In genomic region chr9:37342895-37343294, GRCh38 we compare ENCODE assay signal across 20 cellular contexts.
"Had no signal": no experiment of that assay in that cellular context is flagged by ENCODE, and none has a peak within 500 bp of the region (broad histone marks: within the 10 kb centered on the region; RNA-seq: fewer than 3 reads in every experiment).

No MANE protein-coding gene starts in this region.

- ATAC-seq: activated CD4-positive, alpha-beta T cell treated with anti-CD3 and anti-CD28 coated beads for 36 hours; activated CD8-positive, alpha-beta memory T cell treated with anti-CD3 and anti-CD28 coated beads, Interleukin-2, amount 10 ng/mL, durations not matched to agents 7 days and 5 days; effector memory CD8-positive, alpha-beta T cell; foreskin keratinocyte; left lung; natural killer cell treated with Interleukin-12 subunit alpha and Interleukin-12 subunit beta and Interleukin-15 and Interleukin-18, amount 100 ng/mL, for 72 hours; stimulated activated effector memory CD8-positive, alpha-beta T cell treated with anti-CD3 and anti-CD28 coated beads, Interleukin-12 subunit alpha, Interleukin-12 subunit beta, amount 100 ng/mL, for 72 hours had no signal

- FAIRE-seq: kidney had no signal

- H3K9me3 ChIP-seq: adrenal gland, left lung had no signal

- H3K27me3 ChIP-seq: adrenal gland, foreskin keratinocyte, left lung had no signal

- DNase-seq: activated CD4-positive, alpha-beta memory T cell treated with anti-CD3 and anti-CD28 coated beads for 36 hours; activated CD4-positive, alpha-beta T cell treated with anti-CD3 and anti-CD28 coated beads for 36 hours; activated CD8-positive, alpha-beta memory T cell treated with anti-CD3 and anti-CD28 coated beads, Interleukin-2, amount 10 ng/mL, durations not matched to agents 7 days and 5 days; activated T-cell treated with anti-CD3 and anti-CD28 coated beads, Interleukin-2, amount 50 U/mL, for 1 hour; adrenal gland; dermis blood vessel endothelial cell; effector memory CD8-positive, alpha-beta T cell; foreskin keratinocyte; glutamatergic neuron; hypothalamus; kidney; left lung; mesendoderm; nucleus accumbens; posterior cingulate gyrus; retina; trophoblast cell; WERI-Rb-1 had no signal

- H3K4me3 ChIP-seq: adrenal gland, left lung had no signal

- H3K4me1 ChIP-seq: adrenal gland, foreskin keratinocyte had no signal

- H3K27ac ChIP-seq: adrenal gland, foreskin keratinocyte, left lung, WERI-Rb-1 had no signal

- H3K36me3 ChIP-seq: adrenal gland, left lung, WERI-Rb-1 had no signal
